Comparison of ENCODE assay signal across 9 cellular contexts in genomic region chr16:66275795-66276428, GRCh38.
DNase-seq lines count a peak whose midpoint lies in the region; ATAC-seq and TF ChIP-seq lines count a peak whose summit lies in the region.
"Had no signal": no experiment of that assay in that cellular context is flagged by ENCODE, and none has a peak within 500 bp of the region (broad histone marks: within the 10 kb centered on the region; RNA-seq: fewer than 3 reads in every experiment).

No MANE protein-coding gene starts in this region.

- TF ChIP-seq CTCF in psoas muscle (IDR thresholded peaks at IDR 0.05), result peak; percentile 28

- H3K4me3 ChIP-seq in psoas muscle, result no peak overlapping the region

- no peaks in the 10 kb centered on the region for H3K36me3 ChIP-seq in psoas muscle (ENCODE audit: insufficient read depth in 1 of 2, low read depth in 1 of 2)

- H3K27me3 ChIP-seq in psoas muscle (ENCODE audit: insufficient read depth in 3 of 3, low read length in 2 of 3), result peaks cover 0 to 6% (median 0%) of the 10 kb centered on the region in 3 donors

- H3K9me3 ChIP-seq in psoas muscle, result peaks cover 6% of the 10 kb centered on the region

- no peaks in the 10 kb centered on the region for H3K4me1 ChIP-seq in psoas muscle

- intact Hi-C loops in psoas muscle (cut with DNase I), result no loop called here

- WGBS in psoas muscle, 3 donors, result 39 to 43% (median 43%) methylated on average over 6 of the region's 6 CpGs

- no peak for ATAC-seq in psoas muscle
- no peak for ATAC-seq in HG02870 (IDR thresholded peaks at IDR 0.05; ENCODE audit: unreplicated experiment)
- ATAC-seq in HG03565 (IDR thresholded peaks at IDR 0.05; ENCODE audit: unreplicated experiment), result no peak
- ATAC-seq: activated T-cell treated with anti-CD3 and anti-CD28 coated beads, Interleukin-2, amount 50 U/mL, for 72 hours had no signal

- H3K27ac ChIP-seq in psoas muscle, result no peak overlapping the region

- peak; percentile 28 for DNase-seq in activated CD4-positive, alpha-beta T cell treated with anti-CD3 and anti-CD28 coated beads for 48 hours
- no peak for DNase-seq in activated CD4-positive, alpha-beta T cell treated with anti-CD3 and anti-CD28 coated beads, Interleukin-2, amount 50 U/mL, for 4 hours
- DNase-seq in LoVo (ENCODE audit: low spot score) (peak; percentile 41), SKM-1 (lab: John Stamatoyannopoulos, UW; ENCODE audit: unreplicated experiment) (peak; percentile 48), fibroblast of peridontal ligament (ENCODE audit: extremely low read depth) (peak; percentile 77), psoas muscle (no peak)

Comparison
In these comparisons a context has a peak if more than half of its experiments do, and no peak if none do; other contexts are left out.
1. DNase-seq: peak in activated CD4-positive, alpha-beta T cell treated with anti-CD3 and anti-CD28 coated beads for 48 hours (single experiment), LoVo (single experiment), SKM-1 (single experiment) and fibroblast of peridontal ligament (single experiment); none in activated CD4-positive, alpha-beta T cell treated with anti-CD3 and anti-CD28 coated beads, Interleukin-2, amount 50 U/mL, for 4 hours (0 of 2) and psoas muscle (0 of 2).